ENCODE assay signal across 22 cellular contexts in the genomic region with DNA sequence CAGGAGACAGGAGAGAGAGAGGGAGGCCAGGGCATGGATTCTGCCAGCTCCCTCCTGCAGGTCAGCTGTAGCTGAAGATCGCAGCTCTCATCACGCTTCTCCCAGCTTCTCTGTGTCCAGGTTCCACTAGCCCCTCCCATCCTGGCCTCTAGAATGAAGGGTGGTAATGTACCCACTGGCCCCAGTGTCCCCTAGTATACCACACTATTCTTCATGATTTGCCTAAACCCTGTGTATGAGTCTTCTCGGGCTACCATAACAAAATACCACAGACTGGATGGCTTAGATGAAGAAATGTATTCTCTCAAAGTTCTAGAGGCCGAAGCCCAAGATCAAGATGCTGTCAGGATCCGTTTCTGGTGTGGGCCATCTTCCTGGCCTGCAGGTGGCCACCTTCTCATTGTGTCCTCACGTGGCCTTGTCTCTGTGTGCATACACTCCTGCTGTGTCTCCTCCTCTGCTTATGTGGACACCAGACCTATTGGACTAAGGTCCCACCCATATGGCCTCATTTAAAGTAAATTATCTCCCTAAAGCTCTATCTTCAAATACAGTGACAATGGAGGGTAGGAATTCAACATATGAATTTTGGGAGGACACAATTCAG.
"Had no signal": no experiment of that assay in that cellular context is flagged by ENCODE, and none has a peak within 500 bp of the region (broad histone marks: within the 10 kb centered on the region; RNA-seq: fewer than 3 reads in every experiment).

No MANE protein-coding gene starts in this region.

- H3K4me3 Mint-ChIP-seq: immature natural killer cell; natural killer cell treated with Interleukin-12 subunit alpha and Interleukin-12 subunit beta and Interleukin-15 and Interleukin-18, amount 100 ng/mL, for 72 hours; neural progenitor cell had no signal

- H3K4me2 ChIP-seq: neural progenitor cell had no signal

- H3K4me1 ChIP-seq: foreskin keratinocyte, left ventricle myocardium inferior, right atrium auricular region, suprapubic skin, tibial artery, upper lobe of right lung, vagina had no signal

- H3K4me3 ChIP-seq: dorsolateral prefrontal cortex, left ventricle myocardium inferior, lung, neural progenitor cell, ovary, right atrium auricular region, suprapubic skin, tibial artery, upper lobe of right lung, vagina had no signal

- H3K9me3 ChIP-seq: left ventricle myocardium inferior, ovary, right atrium auricular region, suprapubic skin, tibial artery, upper lobe of right lung, vagina had no signal

- H2AFZ ChIP-seq: neural progenitor cell had no signal

- DNase-seq: cortex of kidney; dorsolateral prefrontal cortex; effector memory CD4-positive, alpha-beta T cell; foreskin keratinocyte; immature natural killer cell; left ventricle myocardium inferior; mesenchymal stem cell; midbrain; nucleus accumbens; ovary; stimulated activated CD4-positive, alpha-beta T cell treated with anti-CD3 and anti-CD28 coated beads, Interleukin-12 subunit alpha, Interleukin-12 subunit beta, amount 100 ng/mL, for 4 hours; stimulated activated naive CD4-positive, alpha-beta T cell; tibial artery; upper lobe of right lung had no signal

- H3K9ac ChIP-seq: neural progenitor cell had no signal

- ATAC-seq: foreskin keratinocyte; natural killer cell treated with Interleukin-12 subunit alpha and Interleukin-12 subunit beta and Interleukin-15 and Interleukin-18, amount 100 ng/mL, for 72 hours; upper lobe of right lung had no signal

- H3K36me3 Mint-ChIP-seq: immature natural killer cell; natural killer cell treated with Interleukin-12 subunit alpha and Interleukin-12 subunit beta and Interleukin-15 and Interleukin-18, amount 100 ng/mL, for 72 hours; neural progenitor cell had no signal

- H3K27me3 ChIP-seq: dorsolateral prefrontal cortex, neural progenitor cell, ovary, right atrium auricular region, suprapubic skin, tibial artery, upper lobe of right lung, vagina had no signal

- H3K27ac ChIP-seq: dorsolateral prefrontal cortex, foreskin keratinocyte, left ventricle myocardium inferior, neural progenitor cell, ovary, right atrium auricular region, suprapubic skin, tibial artery, upper lobe of right lung, vagina had no signal

- H3K36me3 ChIP-seq: left ventricle myocardium inferior, neural progenitor cell, ovary, right atrium auricular region, suprapubic skin, tibial artery, upper lobe of right lung, vagina had no signal

- H3K9me3 Mint-ChIP-seq: immature natural killer cell; natural killer cell treated with Interleukin-12 subunit alpha and Interleukin-12 subunit beta and Interleukin-15 and Interleukin-18, amount 100 ng/mL, for 72 hours had no signal

- FAIRE-seq: keratinocyte, small intestine had no signal

- H3K27ac Mint-ChIP-seq: immature natural killer cell, neural progenitor cell had no signal
